In genomic region chr1:94092210-94092613, GRCh38 we compare ENCODE assay signal across 10 cellular contexts. TPM values are rescaled to one million over a fixed set of nuclear protein-coding genes. Genes with fewer than 3 reads are reported as not detected.
DNase-seq lines count a peak whose midpoint lies in the region; ATAC-seq lines count a peak whose summit lies in the region.
"Had no signal": no experiment of that assay in that cellular context is flagged by ENCODE, and none has a peak within 500 bp of the region (broad histone marks: within the 10 kb centered on the region; RNA-seq: fewer than 3 reads in every experiment).

No MANE protein-coding gene starts in this region.

- 5% methylated on average over 4 of the region's 4 CpGs for WGBS in thymus

- peaks cover 39% of the 10 kb centered on the region for H3K4me1 Mint-ChIP-seq in activated naive CD8-positive, alpha-beta T cell treated with anti-CD3 and anti-CD28 coated beads, Interleukin-2, amount 10 ng/mL, durations not matched to agents 7 days and 5 days
- H3K4me1 Mint-ChIP-seq in immature natural killer cell, result peaks cover 15 to 20% of the 10 kb centered on the region in 2 donors

- H3K27me3 Mint-ChIP-seq in activated naive CD8-positive, alpha-beta T cell treated with anti-CD3 and anti-CD28 coated beads, Interleukin-2, amount 10 ng/mL, durations not matched to agents 7 days and 5 days, result peaks cover 3% of the 10 kb centered on the region
- peaks cover 1 to 15% (median 6%) of the 10 kb centered on the region in 3 donors for H3K27me3 Mint-ChIP-seq in immature natural killer cell (ENCODE audit: low read depth in 3 of 3)

- DNase-seq in activated CD8-positive, alpha-beta memory T cell treated with anti-CD3 and anti-CD28 coated beads, Interleukin-2, amount 50 U/mL, for 1 hour (ENCODE audit: extremely low read depth), result peak; percentile 1
- DNase-seq in activated CD8-positive, alpha-beta memory T cell treated with anti-CD3 and anti-CD28 coated beads, Interleukin-2, amount 50 U/mL, for 48 hours, result no peak
- DNase-seq in activated naive CD8-positive, alpha-beta T cell treated with anti-CD3 and anti-CD28 coated beads, Interleukin-2, amount 10 ng/mL, durations not matched to agents 7 days and 5 days, result peak; percentile 38
- DNase-seq in immature natural killer cell (peak; percentile 36 to 57 (median 46)), SHP77 (lab: John Stamatoyannopoulos, UW) (no peak)
- DNase-seq: NCI-H1930 had no signal

- H3K36me3 Mint-ChIP-seq in activated naive CD8-positive, alpha-beta T cell treated with anti-CD3 and anti-CD28 coated beads, Interleukin-2, amount 10 ng/mL, durations not matched to agents 7 days and 5 days, result peaks cover 4% of the 10 kb centered on the region
- peaks cover 0 to 4% (median 0%) of the 10 kb centered on the region in 3 donors for H3K36me3 Mint-ChIP-seq in immature natural killer cell

- no peak overlapping the region for H3K4me3 ChIP-seq in thymus (ENCODE audit: low read length)

- H3K27ac ChIP-seq in thymus (ENCODE audit: low read depth), result peak overlapping the region; percentile 94

- peak overlapping the region; percentile 75 for H3K4me3 Mint-ChIP-seq in activated naive CD8-positive, alpha-beta T cell treated with anti-CD3 and anti-CD28 coated beads, Interleukin-2, amount 10 ng/mL, durations not matched to agents 7 days and 5 days
- H3K4me3 Mint-ChIP-seq in immature natural killer cell, result peak overlapping the region in 3 of 5 donors; percentile 1 to 54 (median 33)

- POLR2A ChIA-PET in activated naive CD8-positive, alpha-beta T cell treated with anti-CD3 and anti-CD28 coated beads, Interleukin-2, amount 10 ng/mL, durations not matched to agents 7 days and 5 days (lab: Charles Lee), result interaction anchor here (1.0 to 1.1 kb wide), 3 partner anchors 20 to 99 kb away, joined by 3 to 4 read pairs (median 4); no protein-coding TSS in a partner anchor

- peak; percentile 79 for ATAC-seq in activated naive CD8-positive, alpha-beta T cell treated with anti-CD3 and anti-CD28 coated beads, Interleukin-2, amount 10 ng/mL, durations not matched to agents 7 days and 5 days (ENCODE audit: low read depth)
- ATAC-seq in HG03520 (IDR thresholded peaks at IDR 0.05; ENCODE audit: unreplicated experiment) (no peak), HG03045 (IDR thresholded peaks at IDR 0.05; ENCODE audit: unreplicated experiment) (no peak)

- no peaks in the 10 kb centered on the region for H3K27me3 ChIP-seq in thymus (ENCODE audit: control insufficient read depth, insufficient read depth)

- peak overlapping the region; percentile 92 for H3K27ac Mint-ChIP-seq in activated naive CD8-positive, alpha-beta T cell treated with anti-CD3 and anti-CD28 coated beads, Interleukin-2, amount 10 ng/mL, durations not matched to agents 7 days and 5 days
- peak overlapping the region in 4 of 6 donors; percentile 7 to 74 (median 70) for H3K27ac Mint-ChIP-seq in immature natural killer cell

- H3K36me3 ChIP-seq in thymus (ENCODE audit: control insufficient read depth, insufficient read depth), result no peaks in the 10 kb centered on the region

- no peaks in the 10 kb centered on the region for H3K9me3 Mint-ChIP-seq in activated naive CD8-positive, alpha-beta T cell treated with anti-CD3 and anti-CD28 coated beads, Interleukin-2, amount 10 ng/mL, durations not matched to agents 7 days and 5 days
- no peaks in the 10 kb centered on the region for H3K9me3 Mint-ChIP-seq in immature natural killer cell

- H3K9me3 ChIP-seq in thymus (ENCODE audit: control insufficient read depth), result peaks cover 1% of the 10 kb centered on the region

- peaks cover 43% of the 10 kb centered on the region for H3K4me1 ChIP-seq in thymus (ENCODE audit: control insufficient read depth, insufficient read depth, low read length)

RNA-seq across cellular contexts. Expression of gene ABCA4, which starts 28.7 kb away (rescaled TPM):
- not detected for total RNA-seq in activated naive CD8-positive, alpha-beta T cell treated with anti-CD3 and anti-CD28 coated beads, Interleukin-2, amount 10 ng/mL, durations not matched to agents 7 days and 5 days
- polyA plus RNA-seq in immature natural killer cell (under 1 TPM in 1 of 3 donors, not detected in 2; 0.08 TPM), thymus (2.0 TPM)
- total RNA-seq: H1 had no signal

Comparison
In these comparisons a context has a peak if more than half of its experiments do, and no peak if none do; other contexts are left out.
1. DNase-seq: peak in activated CD8-positive, alpha-beta memory T cell treated with anti-CD3 and anti-CD28 coated beads, Interleukin-2, amount 50 U/mL, for 1 hour (single experiment), activated naive CD8-positive, alpha-beta T cell treated with anti-CD3 and anti-CD28 coated beads, Interleukin-2, amount 10 ng/mL, durations not matched to agents 7 days and 5 days (single experiment) and immature natural killer cell (3 of 3); none in activated CD8-positive, alpha-beta memory T cell treated with anti-CD3 and anti-CD28 coated beads, Interleukin-2, amount 50 U/mL, for 48 hours (single experiment) and SHP77 (0 of 2).